8 cellular contexts compared by ENCODE assay signal in genomic region chr11:63671322-63672155, GRCh38. TPM values are rescaled to one million over a fixed set of nuclear protein-coding genes. Genes with fewer than 3 reads are reported as not detected.
DNase-seq lines count a peak whose midpoint lies in the region; ATAC-seq, FAIRE-seq and TF ChIP-seq lines count a peak whose summit lies in the region.

ATL3 (minus strand) TSS chr11:63671376; CDS start chr11:63671335, 41 bp downstream.

- ATAC-seq in GM19043 (IDR thresholded peaks at IDR 0.05; ENCODE audit: low read depth, unreplicated experiment) (peak; percentile 85), HG03354 (IDR thresholded peaks at IDR 0.05; ENCODE audit: poor library complexity, severe bottlenecking, unreplicated experiment) (peak; percentile 93)

- no peak for FAIRE-seq in kidney (lab: Jason Lieb, UNC)

- H3K9me3 ChIP-seq in kidney (ENCODE audit: control insufficient read depth in 1 of 2, low read length in 2 of 2): no peaks in the 10 kb centered on the region

- H3K4me3 ChIP-seq in AG10803 (ENCODE audit: low read length) (peak within 1 kb of the TSS; percentile 81), kidney (ENCODE audit: low read length in 2 of 2) (peak within 1 kb of the TSS; percentile 72 to 78)

- H3K36me3 ChIP-seq in kidney (ENCODE audit: control insufficient read depth in 1 of 2, insufficient read depth in 2 of 2, low read length in 2 of 2): no peaks in the 10 kb centered on the region

- peaks cover 10 to 13% of the 10 kb centered on the region in 2 donors for H3K4me1 ChIP-seq in kidney (ENCODE audit: control insufficient read depth in 1 of 2, insufficient read depth in 1 of 2, low read depth in 1 of 2, low read length in 2 of 2)

- DNase-seq in AG10803 (ENCODE audit: low read depth) (peak; percentile 91), NCI-H446 (lab: John Stamatoyannopoulos, UW) (peak; percentile 95 to 97), cerebellum (ENCODE audit: low spot score) (peak; percentile 93), kidney (peak; percentile 99)
- DNase-seq in activated CD4-positive, alpha-beta T cell treated with anti-CD3 and anti-CD28 coated beads for 24 hours (ENCODE audit: low read depth in 2 of 2): peak; percentile 91 to 92
- peak; percentile 86 to 92 for DNase-seq in stimulated activated CD4-positive, alpha-beta T cell treated with anti-CD3 and anti-CD28 coated beads, Interleukin-15, amount 100 ng/mL, for 1 hour (ENCODE audit: low read depth in 1 of 2, low spot score in 1 of 2)

- intact Hi-C loops in kidney (cut with DNase I): no loop called here

- H3K27ac ChIP-seq in kidney (ENCODE audit: low read depth in 2 of 2, low read length in 2 of 2): peak within 1 kb of the TSS; percentile 93 to 96

- peak within 1 kb of the TSS; percentile 41 to 76 for H3K9ac ChIP-seq in kidney (ENCODE audit: low read length in 2 of 2)

- TF ChIP-seq CTCF in AG10803 (conservative IDR thresholded peaks at IDR 0.05; ENCODE audit: low read length) (no peak; the same call in 1 of the 2 replicates), kidney (IDR thresholded peaks at IDR 0.05; ENCODE audit: borderline replicate concordance, extremely low read depth, insufficient read depth) (peak; percentile 14)

RNA-seq across cellular contexts. Expression of gene ATL3, which starts in this region (rescaled TPM):
- total RNA-seq in cerebellum (23.0 TPM), kidney (78.3 TPM)
- 11.4 TPM for polyA plus RNA-seq in kidney (ENCODE audit: insufficient read depth, low read depth, low replicate concordance)

Comparison
In these comparisons a context has a peak if more than half of its experiments do, and no peak if none do; other contexts are left out.
1. Peak in every context shown above with its lines: DNase-seq, ATAC-seq, H3K4me3 ChIP-seq and H3K27ac ChIP-seq.